19 cellular contexts compared by ENCODE assay signal in the genomic region with DNA sequence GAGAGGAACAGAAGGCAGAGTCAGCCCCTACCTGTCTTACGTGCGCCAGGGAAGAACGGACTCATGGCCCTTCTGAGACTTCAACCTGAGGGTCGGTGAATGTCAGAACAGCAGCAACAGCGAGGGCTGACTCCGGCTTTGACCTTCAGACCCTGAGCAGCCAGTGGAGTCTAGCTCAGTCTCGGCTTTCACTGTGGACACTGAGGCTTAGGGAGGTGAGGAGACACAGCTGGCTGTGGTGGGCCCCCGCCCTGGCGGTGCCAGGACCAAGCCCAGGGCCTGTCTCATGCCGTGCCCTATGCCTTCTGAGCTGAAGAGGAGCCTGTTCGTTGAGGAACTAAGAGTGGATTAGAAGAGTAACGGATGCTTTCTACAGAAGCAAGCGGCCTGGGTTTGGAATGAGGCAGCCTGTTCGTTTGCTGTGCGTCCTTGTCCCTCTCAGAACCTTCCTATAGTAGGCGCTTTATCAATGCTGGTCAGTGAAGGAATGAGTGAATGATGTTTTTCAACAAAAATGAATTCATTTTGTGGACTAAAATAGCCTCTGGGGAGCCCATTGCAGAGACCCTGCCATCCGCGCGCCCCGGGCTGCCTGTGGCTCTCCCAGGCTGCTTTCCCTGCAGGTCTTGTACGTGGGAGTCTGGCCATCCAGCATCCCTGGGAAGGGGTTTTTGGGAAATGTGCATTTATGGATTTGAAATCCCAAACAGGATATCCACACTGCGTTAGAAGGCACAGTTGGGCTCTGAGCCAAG.
"Had no signal": no experiment of that assay in that cellular context is flagged by ENCODE, and none has a peak within 500 bp of the region (broad histone marks: within the 10 kb centered on the region; RNA-seq: fewer than 3 reads in every experiment).

No MANE protein-coding gene starts in this region.

- H3K27me3 ChIP-seq: body of pancreas, cardiac muscle cell, heart left ventricle, tibial nerve had no signal

- DNase-seq: activated CD4-positive, alpha-beta memory T cell treated with anti-CD3 and anti-CD28 coated beads for 36 hours; activated CD4-positive, alpha-beta T cell treated with anti-CD3 and anti-CD28 coated beads for 4 hours; activated gamma-delta T cell treated with Interleukin-2 at 50 U/mL for 16 hours; activated T-cell treated with anti-CD3 and anti-CD28 coated beads, Interleukin-2, amount 50 U/mL, for 1 hour; anterior cingulate cortex; body of pancreas; mucosa of descending colon; retina; stimulated activated CD4-positive, alpha-beta T cell treated with anti-CD3 and anti-CD28 coated beads, Interleukin-4, amount 100 ng/mL, for 4 hours; T-helper 1 cell; T-helper 9 cell had no signal

- ATAC-seq: body of pancreas, heart left ventricle, mucosa of descending colon had no signal

- H3K27me3 Mint-ChIP-seq: activated CD4-positive, alpha-beta memory T cell treated with anti-CD3 and anti-CD28 coated beads for 36 hours; activated naive CD4-positive, alpha-beta T cell treated with anti-CD3 and anti-CD28 coated beads, Interleukin-2, amount 50 U/mL, for 24 hours; progenitor cell of endocrine pancreas; stimulated activated naive CD8-positive, alpha-beta T cell treated with anti-CD3 and anti-CD28 coated beads, Interleukin-15, Interleukin-2, amounts not matched to agents 100 ng/mL and 50 ng/mL, for 24 hours had no signal

- H3K27ac Mint-ChIP-seq: activated CD4-positive, alpha-beta memory T cell treated with anti-CD3 and anti-CD28 coated beads for 36 hours; activated naive CD4-positive, alpha-beta T cell treated with anti-CD3 and anti-CD28 coated beads, Interleukin-2, amount 50 U/mL, for 24 hours; memory B cell; stimulated activated naive CD8-positive, alpha-beta T cell treated with anti-CD3 and anti-CD28 coated beads, Interleukin-15, Interleukin-2, amounts not matched to agents 100 ng/mL and 50 ng/mL, for 24 hours had no signal

- H3K4me3 ChIP-seq: body of pancreas, cardiac muscle cell, heart left ventricle, mucosa of descending colon, tibial nerve had no signal

- H3K27ac ChIP-seq: body of pancreas, cardiac muscle cell, epithelial cell of prostate, heart left ventricle, tibial nerve had no signal

- H3K4me1 ChIP-seq: body of pancreas, heart left ventricle, tibial nerve had no signal

- H3K9me3 ChIP-seq: body of pancreas, mucosa of descending colon had no signal

- H3K4me3 Mint-ChIP-seq: activated CD4-positive, alpha-beta memory T cell treated with anti-CD3 and anti-CD28 coated beads for 36 hours; activated naive CD4-positive, alpha-beta T cell treated with anti-CD3 and anti-CD28 coated beads, Interleukin-2, amount 50 U/mL, for 24 hours; memory B cell; stimulated activated naive CD8-positive, alpha-beta T cell treated with anti-CD3 and anti-CD28 coated beads, Interleukin-15, Interleukin-2, amounts not matched to agents 100 ng/mL and 50 ng/mL, for 24 hours had no signal

- H3K36me3 ChIP-seq: cardiac muscle cell, heart left ventricle, tibial nerve had no signal
